In genomic region chr5:136057401-136057951, GRCh38 we compare ENCODE assay signal across 12 cellular contexts. TPM values are rescaled to one million over a fixed set of nuclear protein-coding genes. Genes with fewer than 3 reads are reported as not detected.
A peak's percentile ranks its signal among the peaks of the same experiment; 100 is the strongest.
DNase-seq lines count a peak whose midpoint lies in the region; ATAC-seq, FAIRE-seq and TF ChIP-seq lines count a peak whose summit lies in the region.
"Had no signal": no experiment of that assay in that cellular context is flagged by ENCODE, and none has a peak within 500 bp of the region (broad histone marks: within the 10 kb centered on the region; RNA-seq: fewer than 3 reads in every experiment).

No MANE protein-coding gene starts in this region.

- 69% methylated on average over 5 of the region's 5 CpGs for WGBS in HepG2 (ENCODE audit: low lambda C conversion rate)
- WGBS in transverse colon (ENCODE audit: low coverage in 1 of 2), 2 donors = 52 to 61% methylated on average over 3 to 5 of the region's 5 CpGs

- H3K27ac ChIP-seq in breast epithelium = peak overlapping the region; percentile 11 to 82
- H3K27ac ChIP-seq in HepG2 (ENCODE audit: extremely low read length, insufficient read depth, low read length) = peak overlapping the region; percentile 89
- peak overlapping the region; percentile 67 to 85 (median 78) for H3K27ac ChIP-seq in transverse colon
- H3K27ac ChIP-seq: 22Rv1 had no signal

- H3K36me3 ChIP-seq in breast epithelium (no peaks in the 10 kb centered on the region), HepG2 (replicated peaks in 1 of 2; ENCODE audit: control insufficient read depth in 1 of 2, insufficient read depth in 2 of 2, low read length in 2 of 2) (peaks cover 34 to 61% of the 10 kb centered on the region in 2 experiments), transverse colon (no peaks in the 10 kb centered on the region)

- H2AFZ ChIP-seq in HepG2 (ENCODE audit: low read length) = no peak overlapping the region

- no peaks in the 10 kb centered on the region for H4K20me1 ChIP-seq in HepG2 (ENCODE audit: insufficient read depth, low read length)

- TF ChIP-seq CTCF in breast epithelium (IDR thresholded peaks at IDR 0.05) (no peak), HepG2 (CRISPR knock-in tag; IDR thresholded peaks at IDR 0.05) (no peak), transverse colon (IDR thresholded peaks at IDR 0.05) (no peak)

- H3K27me3 ChIP-seq in breast epithelium = no peaks in the 10 kb centered on the region
- H3K27me3 ChIP-seq in HepG2 (ENCODE audit: control insufficient read depth in 1 of 2, insufficient read depth in 2 of 2, low read length in 2 of 2) = no peaks in the 10 kb centered on the region
- no peaks in the 10 kb centered on the region for H3K27me3 ChIP-seq in transverse colon

- TF ChIP-seq EP300 in HepG2 (IDR thresholded peaks at IDR 0.05; ENCODE audit: low read depth in 2 of 2, low read length in 2 of 2) (no peak), HepG2 (CRISPR knock-in tag; IDR thresholded peaks at IDR 0.05; ENCODE audit: borderline replicate concordance) (no peak), transverse colon (IDR thresholded peaks at IDR 0.05; ENCODE audit: low read depth) (peak; percentile 71)

- peak overlapping the region; percentile 65 for H3K4me2 ChIP-seq in HepG2 (ENCODE audit: low read depth, low read length)

- H3K9ac ChIP-seq in HepG2 (ENCODE audit: insufficient read depth, low read depth, low read length) = peak overlapping the region; percentile 50; the same call in 1 of the 2 replicates

- intact Hi-C loops in breast epithelium (cut with DNase I; ENCODE audit: low total_unique reads) (no loop called here), HepG2 (cut with micrococcal nuclease; ENCODE audit: unreplicated experiment) (no loop called here), transverse colon (cut with DNase I; ENCODE audit: low total_unique reads) (loop anchor here (5.0 kb wide), 1 partner anchor 35 kb away; no protein-coding TSS in a partner anchor)

- no peaks in the 10 kb centered on the region for H3K79me2 ChIP-seq in HepG2 (ENCODE audit: insufficient read depth, low read length)

- DNase-seq in DMS53 (lab: John Stamatoyannopoulos, UW) (peak; percentile 30), DMS53 treated with DMSO at 0.1 percent for 48 hours (lab: John Stamatoyannopoulos, UW; ENCODE audit: unreplicated experiment) (no peak), breast epithelium (ENCODE audit: low spot score in 2 of 2) (no peak), HepG2 (ENCODE audit: low spot score) (no peak), transverse colon (no peak), NCI-H1048 (lab: John Stamatoyannopoulos, UW) (no peak), left lobe of liver (ENCODE audit: low spot score) (no peak), D341Med (ENCODE audit: low spot score) (no peak)
- DNase-seq: effector CD4-positive, alpha-beta T cell; NCI-H2227 treated with DMSO at 0.1 percent for 48 hours had no signal

- TF ChIP-seq RAD21 in HepG2 (CRISPR knock-in tag; IDR thresholded peaks at IDR 0.05) = no peak

- no peak for TF ChIP-seq POLR2A in breast epithelium (IDR thresholded peaks at IDR 0.05)
- TF ChIP-seq POLR2A in HepG2 (IDR thresholded peaks at IDR 0.05; ENCODE audit: insufficient read depth in 1 of 2, low read depth in 2 of 2, low read length in 2 of 2) = no peak
- TF ChIP-seq POLR2A in transverse colon (IDR thresholded peaks at IDR 0.05) = no peak

- in situ Hi-C loops in HepG2 (cut with HindIII; ENCODE audit: extremely low pct_ligation_motif_present, low pct_unique_long_range_greater_than_20kb) (no loop called here), transverse colon (cut with MboI; ENCODE audit: low pct_ligation_motif_present in 1 of 4, low pct_unique_long_range_greater_than_20kb in 1 of 4, low sequenced_read_pairs in 3 of 4) (loop anchor here in 1 of 4 donors (25.0 kb wide), 1 partner anchor 120 kb away; no protein-coding TSS in a partner anchor)

- POLR2A ChIA-PET in HepG2 (lab: Yijun Ruan, JAX) = interaction anchor here (1.0 to 2.5 kb wide), 8 partner anchors 10 to 85 kb away, joined by 4 to 26 read pairs (median 10); partner anchors contain the start of gene TGFBI

- no peak for FAIRE-seq in HepG2 (lab: Jason Lieb, UNC)
- FAIRE-seq: G401.6 had no signal

- CTCF ChIA-PET in HepG2 (lab: Yijun Ruan, JAX; ENCODE audit: low intra/inter-chr PET ratio, low total read pairs) = interaction anchor here (2.0 kb wide), 1 partner anchor 84 kb away, joined by 5 read pairs; no protein-coding TSS in a partner anchor

- H3K4me1 ChIP-seq in breast epithelium (no peaks in the 10 kb centered on the region), HepG2 (ENCODE audit: insufficient read depth, low read length) (peaks cover 78% of the 10 kb centered on the region), transverse colon (peaks cover 10 to 30% (median 26%) of the 10 kb centered on the region in 4 donors)

- no peak for ATAC-seq in HepG2
- no peak for ATAC-seq in left lobe of liver

- H3K4me3 ChIP-seq in breast epithelium = no peak overlapping the region
- H3K4me3 ChIP-seq in HepG2 (replicated peaks in 1 of 3; ENCODE audit: insufficient read depth in 1 of 3, low read depth in 2 of 3, low read length in 3 of 3) = no peak overlapping the region; a peak in 1 of 6 replicates
- H3K4me3 ChIP-seq in transverse colon = no peak overlapping the region

- H3K9me3 ChIP-seq in breast epithelium = no peaks in the 10 kb centered on the region
- no peaks in the 10 kb centered on the region for H3K9me3 ChIP-seq in HepG2 (ENCODE audit: low read length)
- H3K9me3 ChIP-seq in transverse colon = no peaks in the 10 kb centered on the region

- BruUV-seq in HepG2 (replicated peaks; lab: Mats Ljungman, UMichigan) = no TSS peak

TF ChIP-seq in HepG2, 621 proteins besides CTCF, POLR2A, EP300 and RAD21:
- TF ChIP-seq ZNF451 (CRISPR knock-in tag; IDR thresholded peaks at IDR 0.05) = no peak
- TF ChIP-seq MYPOP (CRISPR knock-in tag; IDR thresholded peaks at IDR 0.05) = no peak
- TF ChIP-seq GFI1 (CRISPR knock-in tag; IDR thresholded peaks at IDR 0.05; ENCODE audit: borderline replicate concordance) = no peak
- 0 out of 2 replicates have a peak, but pooled peaks have one; percentile 19 for TF ChIP-seq HNF1B (CRISPR knock-in tag; IDR thresholded peaks at IDR 0.05)
- TF ChIP-seq ZNF12 (CRISPR knock-in tag; IDR thresholded peaks at IDR 0.05) = no peak

RNA-seq across cellular contexts. Expression of gene TGFBI, which starts 28.7 kb away (rescaled TPM):
- total RNA-seq in breast epithelium = 100 to 1,000 TPM in 1 of 3 donors, 10 to 100 TPM in 2; 40.4 to 145 (median 45.2) TPM
- total RNA-seq in HepG2 (2016; rRNA removed; fragmentation: Illumina TruSeq; extraction: Trizol) = 138 and 275 TPM in 2 replicates
- total RNA-seq in HepG2 (2016; cell fraction: cytosol; rRNA removed; fragmentation: Illumina TruSeq; extraction: Trizol; ENCODE audit: low read depth) = 50.3 and 55.8 TPM in 2 replicates
- total RNA-seq in HepG2 (2016; cell fraction: insoluble cytoplasmic fraction; rRNA removed; fragmentation: Illumina TruSeq; extraction: Trizol) = 131 and 276 TPM in 2 replicates
- 113 and 131 TPM in 2 replicates for total RNA-seq in HepG2 (2016; cell fraction: membrane; rRNA removed; fragmentation: Illumina TruSeq; extraction: Trizol)
- 247 and 314 TPM in 2 replicates for total RNA-seq in HepG2 (2016; cell fraction: nucleus; rRNA removed; fragmentation: Illumina TruSeq; extraction: Trizol)
- 441 and 457 TPM in 2 replicates for polyA plus RNA-seq in HepG2 (2011; rRNA removed)
- 304 and 337 TPM in 2 replicates for polyA plus RNA-seq in HepG2 (2011; cell fraction: cytosol; rRNA removed)
- polyA plus RNA-seq in HepG2 (2011; cell fraction: nucleus; rRNA removed) = 658 and 897 TPM in 2 replicates
- polyA plus RNA-seq in HepG2 (2012) = 309 and 371 TPM in 2 replicates
- polyA plus RNA-seq in HepG2 (2016; cell fraction: cytosol; fragmentation: Illumina TruSeq; extraction: Trizol; ENCODE audit: low read depth) = 43.1 and 46.7 TPM in 2 replicates
- 120 and 134 TPM in 2 replicates for polyA plus RNA-seq in HepG2 (2016; cell fraction: insoluble cytoplasmic fraction; fragmentation: Illumina TruSeq; extraction: Trizol; ENCODE audit: low read depth)
- 83.1 and 98.3 TPM in 2 replicates for polyA plus RNA-seq in HepG2 (2016; cell fraction: membrane; fragmentation: Illumina TruSeq; extraction: Trizol; ENCODE audit: low read depth)
- 385 and 414 TPM in 2 replicates for polyA plus RNA-seq in HepG2 (2016; cell fraction: nucleus; fragmentation: Illumina TruSeq; extraction: Trizol; ENCODE audit: insufficient read depth, low read depth)
- 25.5 and 364 TPM in 2 replicates for polyA minus RNA-seq in HepG2 (2011; rRNA and poly(A)+ RNA removed; ENCODE audit: low replicate concordance)
- 249 and 302 TPM in 2 replicates for polyA minus RNA-seq in HepG2 (2011; cell fraction: cytosol; rRNA and poly(A)+ RNA removed)
- 204 and 216 TPM in 2 replicates for polyA minus RNA-seq in HepG2 (2011; cell fraction: nucleus; rRNA and poly(A)+ RNA removed)
- 10 to 100 TPM; 22.4 to 79.6 (median 29.8) TPM for total RNA-seq in transverse colon
- total RNA-seq in left lobe of liver = 49.3 TPM
